In genomic region chr1:32334864-32335618, GRCh38 we compare ENCODE assay signal across 8 cellular contexts. TPM values are rescaled to one million over a fixed set of nuclear protein-coding genes. Genes with fewer than 3 reads are reported as not detected.
DNase-seq lines count a peak whose midpoint lies in the region; ATAC-seq, FAIRE-seq and TF ChIP-seq lines count a peak whose summit lies in the region.

No MANE protein-coding gene starts in this region.

- POLR2A ChIA-PET in activated B cell treated with CpG ODN at 0.5 μM for 24 hours (lab: Charles Lee) (interaction anchor here (0.5 to 5.8 kb wide), 27 partner anchors 10 to 599 kb away, joined by 3 to 151 read pairs (median 8); partner anchors contain the start of genes BSDC1, CCDC28B, EIF3I and FAM167B), HepG2 (lab: Yijun Ruan, JAX) (interaction anchor here (0.9 to 5.8 kb wide), 15 partner anchors 10 to 119 kb away, joined by 3 to 222 read pairs (median 7); partner anchors contain the start of genes FAM167B, HDAC1 and LCK)

- H3K4me1 Mint-ChIP-seq in activated B cell treated with CpG ODN at 0.5 μM for 24 hours: peaks cover 57% of the 10 kb centered on the region

- CTCF ChIA-PET in activated B cell treated with CpG ODN at 0.5 μM for 24 hours (lab: Charles Lee) (interaction anchor here (1.0 to 3.4 kb wide), 10 partner anchors 16 to 119 kb away, joined by 3 to 15 read pairs (median 8); partner anchors contain the start of gene BSDC1), HepG2 (lab: Yijun Ruan, JAX; ENCODE audit: low intra/inter-chr PET ratio, low total read pairs) (interaction anchor here (0.7 to 1.7 kb wide), 3 partner anchors 16 to 119 kb away, joined by 3 to 4 read pairs (median 4); no protein-coding TSS in a partner anchor)

- H3K36me3 Mint-ChIP-seq in activated B cell treated with CpG ODN at 0.5 μM for 24 hours (ENCODE audit: low read depth): peaks cover 42% of the 10 kb centered on the region

- ATAC-seq in activated B cell treated with CpG ODN at 0.5 μM for 24 hours (ENCODE audit: low read depth) (peak; percentile 30), HepG2 (peak; percentile 26), GM19452 (IDR thresholded peaks at IDR 0.05; ENCODE audit: unreplicated experiment) (no peak)

- H4K20me1 ChIP-seq in HepG2 (ENCODE audit: insufficient read depth, low read length): peaks cover 14% of the 10 kb centered on the region

- no peaks in the 10 kb centered on the region for H3K27me3 Mint-ChIP-seq in activated B cell treated with CpG ODN at 0.5 μM for 24 hours

- H2AFZ ChIP-seq in HepG2 (ENCODE audit: low read length): no peak overlapping the region

- peak overlapping the region; percentile 93 for H3K4me2 ChIP-seq in HepG2 (ENCODE audit: low read depth, low read length)

- TF ChIP-seq POLR2A in HepG2 (IDR thresholded peaks at IDR 0.05; ENCODE audit: insufficient read depth in 1 of 2, low read depth in 2 of 2, low read length in 2 of 2): 0 out of 4 replicates have a peak, but pooled peaks of 1 of the 2 experiments have one; percentile 33

- peak overlapping the region; percentile 68 for H3K27ac ChIP-seq in HepG2 (ENCODE audit: extremely low read length, insufficient read depth, low read length)

- no peak for FAIRE-seq in HepG2 (lab: Jason Lieb, UNC)

- H3K4me3 Mint-ChIP-seq in activated B cell treated with CpG ODN at 0.5 μM for 24 hours: peak overlapping the region; percentile 86

- DNase-seq in NCI-H2029 (lab: John Stamatoyannopoulos, UW) (peak; percentile 22), NCI-H2029 treated with DMSO at 0.1 percent for 48 hours (lab: John Stamatoyannopoulos, UW) (no peak), KBM-7 (peak; percentile 70), activated B cell treated with CpG ODN at 0.5 μM for 24 hours (peak; percentile 71), cerebellum (ENCODE audit: low spot score) (peak; percentile 53), HepG2 (ENCODE audit: low spot score) (no peak)
- DNase-seq in stimulated activated CD4-positive, alpha-beta T cell treated with anti-CD3 and anti-CD28 coated beads, TNF-alpha, amount 100 ng/mL, for 24 hours (ENCODE audit: low read depth in 3 of 3): peak; percentile 32 to 56 (median 33)

- H3K4me3 ChIP-seq in HepG2 (replicated peaks in 1 of 3; ENCODE audit: insufficient read depth in 1 of 3, low read depth in 2 of 3, low read length in 3 of 3): peak overlapping the region; percentile 70 to 95 (median 84)

- WGBS in HepG2 (ENCODE audit: low lambda C conversion rate): 3% methylated on average over 14 of the region's 56 CpGs

- H3K9me3 ChIP-seq in HepG2 (ENCODE audit: low read length): no peaks in the 10 kb centered on the region

- H3K27me3 ChIP-seq in HepG2 (ENCODE audit: control insufficient read depth in 1 of 2, insufficient read depth in 2 of 2, low read length in 2 of 2): peaks cover 0 to 4% of the 10 kb centered on the region in 2 experiments; a peak in 2 of 5 replicates

- TF ChIP-seq EP300 in HepG2 (IDR thresholded peaks at IDR 0.05; ENCODE audit: low read depth in 2 of 2, low read length in 2 of 2) (no peak), HepG2 (CRISPR knock-in tag; IDR thresholded peaks at IDR 0.05; ENCODE audit: borderline replicate concordance) (no peak)

- peak overlapping the region; percentile 87 for H3K27ac Mint-ChIP-seq in activated B cell treated with CpG ODN at 0.5 μM for 24 hours

- intact Hi-C loops in activated B cell treated with CpG ODN at 0.5 μM for 24 hours (cut with micrococcal nuclease): loop anchor here (1.0 to 10.0 kb wide), 8 partner anchors 13 to 400 kb away; partner anchors contain the start of genes FAM229A, HDAC1, PTP4A2 and TSSK3
- intact Hi-C loops in HepG2 (cut with micrococcal nuclease; ENCODE audit: unreplicated experiment): loop anchor here (10.0 kb wide), 1 partner anchor 60 kb away; the partner anchor contains the start of gene BSDC1

- H3K4me1 ChIP-seq in HepG2 (ENCODE audit: insufficient read depth, low read length): peaks cover 56% of the 10 kb centered on the region

- TSS peak; percentile 59 for BruUV-seq in HepG2 (replicated peaks; lab: Mats Ljungman, UMichigan)

- H3K79me2 ChIP-seq in HepG2 (ENCODE audit: insufficient read depth, low read length): peaks cover 14% of the 10 kb centered on the region

- in situ Hi-C loops in KBM-7 (cut with MboI; ENCODE audit: low pct_unique_long_range_greater_than_20kb, low sequenced_read_pairs): no loop called here
- in situ Hi-C loops in HepG2 (cut with HindIII; ENCODE audit: extremely low pct_ligation_motif_present, low pct_unique_long_range_greater_than_20kb): no loop called here

- H3K9me3 Mint-ChIP-seq in activated B cell treated with CpG ODN at 0.5 μM for 24 hours: no peaks in the 10 kb centered on the region

- TF ChIP-seq RAD21 in HepG2 (CRISPR knock-in tag; IDR thresholded peaks at IDR 0.05): peak; percentile 85

- H3K36me3 ChIP-seq in HepG2 (replicated peaks in 1 of 2; ENCODE audit: control insufficient read depth in 1 of 2, insufficient read depth in 2 of 2, low read length in 2 of 2): peaks cover 21 to 43% of the 10 kb centered on the region in 2 experiments

- peak overlapping the region; percentile 91 for H3K9ac ChIP-seq in HepG2 (ENCODE audit: insufficient read depth, low read depth, low read length)

- TF ChIP-seq CTCF in activated B cell treated with CpG ODN at 0.5 μM for 24 hours (IDR thresholded peaks at IDR 0.05) (no peak), HepG2 (CRISPR knock-in tag; IDR thresholded peaks at IDR 0.05) (peak; percentile 80)

RNA-seq across cellular contexts. Expression of gene MARCKSL1, which starts 1.0 kb away (rescaled TPM):
- total RNA-seq in activated B cell treated with CpG ODN at 0.5 μM for 24 hours (132 TPM in 2 replicates), cerebellum (164 TPM), HepG2 (2016; rRNA removed; fragmentation: Illumina TruSeq; extraction: Trizol) (81.9 and 85.1 TPM in 2 replicates)
- 39.3 and 48.2 TPM in 2 replicates for total RNA-seq in HepG2 (2016; cell fraction: cytosol; rRNA removed; fragmentation: Illumina TruSeq; extraction: Trizol; ENCODE audit: low read depth)
- 79.9 and 80.4 TPM in 2 replicates for total RNA-seq in HepG2 (2016; cell fraction: insoluble cytoplasmic fraction; rRNA removed; fragmentation: Illumina TruSeq; extraction: Trizol)
- 99.4 and 121 TPM in 2 replicates for total RNA-seq in HepG2 (2016; cell fraction: membrane; rRNA removed; fragmentation: Illumina TruSeq; extraction: Trizol)
- total RNA-seq in HepG2 (2016; cell fraction: nucleus; rRNA removed; fragmentation: Illumina TruSeq; extraction: Trizol): 41.2 and 48.0 TPM in 2 replicates
- 134 and 155 TPM in 2 replicates for polyA plus RNA-seq in HepG2 (2011; rRNA removed)
- 175 and 198 TPM in 2 replicates for polyA plus RNA-seq in HepG2 (2011; cell fraction: cytosol; rRNA removed)
- polyA plus RNA-seq in HepG2 (2011; cell fraction: nucleus; rRNA removed): 42.9 and 54.2 TPM in 2 replicates
- polyA plus RNA-seq in HepG2 (2012): 93.4 and 110 TPM in 2 replicates
- polyA plus RNA-seq in HepG2 (2016; cell fraction: cytosol; fragmentation: Illumina TruSeq; extraction: Trizol; ENCODE audit: low read depth): 130 and 155 TPM in 2 replicates
- polyA plus RNA-seq in HepG2 (2016; cell fraction: insoluble cytoplasmic fraction; fragmentation: Illumina TruSeq; extraction: Trizol; ENCODE audit: low read depth): 249 and 301 TPM in 2 replicates
- 253 and 267 TPM in 2 replicates for polyA plus RNA-seq in HepG2 (2016; cell fraction: membrane; fragmentation: Illumina TruSeq; extraction: Trizol; ENCODE audit: low read depth)
- 142 and 146 TPM in 2 replicates for polyA plus RNA-seq in HepG2 (2016; cell fraction: nucleus; fragmentation: Illumina TruSeq; extraction: Trizol; ENCODE audit: insufficient read depth, low read depth)
- polyA minus RNA-seq in HepG2 (2011; rRNA and poly(A)+ RNA removed; ENCODE audit: low replicate concordance): 31.7 and 183 TPM in 2 replicates
- 56.3 and 59.3 TPM in 2 replicates for polyA minus RNA-seq in HepG2 (2011; cell fraction: cytosol; rRNA and poly(A)+ RNA removed)
- 34.6 and 44.4 TPM in 2 replicates for polyA minus RNA-seq in HepG2 (2011; cell fraction: nucleus; rRNA and poly(A)+ RNA removed)

RNA-seq across cellular contexts. Expression of gene FAM229A, which starts 27.2 kb away (rescaled TPM):
- total RNA-seq in activated B cell treated with CpG ODN at 0.5 μM for 24 hours (7.6 and 11.7 TPM in 2 replicates), cerebellum (3.2 TPM), HepG2 (2016; rRNA removed; fragmentation: Illumina TruSeq; extraction: Trizol) (0.31 and 3.2 TPM in 2 replicates)
- 0.71 TPM in 1 of 2 replicates, not detected in the other for total RNA-seq in HepG2 (2016; cell fraction: cytosol; rRNA removed; fragmentation: Illumina TruSeq; extraction: Trizol; ENCODE audit: low read depth)
- total RNA-seq in HepG2 (2016; cell fraction: insoluble cytoplasmic fraction; rRNA removed; fragmentation: Illumina TruSeq; extraction: Trizol): 0.46 and 3.1 TPM in 2 replicates
- 0.12 and 0.65 TPM in 2 replicates for total RNA-seq in HepG2 (2016; cell fraction: membrane; rRNA removed; fragmentation: Illumina TruSeq; extraction: Trizol)
- 3.2 and 5.0 TPM in 2 replicates for total RNA-seq in HepG2 (2016; cell fraction: nucleus; rRNA removed; fragmentation: Illumina TruSeq; extraction: Trizol)
- 17.6 and 21.8 TPM in 2 replicates for polyA plus RNA-seq in HepG2 (2011; rRNA removed)
- 2.4 and 5.1 TPM in 2 replicates for polyA plus RNA-seq in HepG2 (2011; cell fraction: cytosol; rRNA removed)
- polyA plus RNA-seq in HepG2 (2011; cell fraction: nucleus; rRNA removed): 142 and 179 TPM in 2 replicates
- polyA plus RNA-seq in HepG2 (2012): 7.7 and 16.0 TPM in 2 replicates
- 0.22 and 0.24 TPM in 2 replicates for polyA plus RNA-seq in HepG2 (2016; cell fraction: cytosol; fragmentation: Illumina TruSeq; extraction: Trizol; ENCODE audit: low read depth)
- polyA plus RNA-seq in HepG2 (2016; cell fraction: insoluble cytoplasmic fraction; fragmentation: Illumina TruSeq; extraction: Trizol; ENCODE audit: low read depth): 0.81 and 0.98 TPM in 2 replicates
- 0.13 and 0.55 TPM in 2 replicates for polyA plus RNA-seq in HepG2 (2016; cell fraction: membrane; fragmentation: Illumina TruSeq; extraction: Trizol; ENCODE audit: low read depth)
- 26.3 and 28.4 TPM in 2 replicates for polyA plus RNA-seq in HepG2 (2016; cell fraction: nucleus; fragmentation: Illumina TruSeq; extraction: Trizol; ENCODE audit: insufficient read depth, low read depth)
- 6.1 and 8.3 TPM in 2 replicates for polyA minus RNA-seq in HepG2 (2011; rRNA and poly(A)+ RNA removed; ENCODE audit: low replicate concordance)
- polyA minus RNA-seq in HepG2 (2011; cell fraction: cytosol; rRNA and poly(A)+ RNA removed): 1.3 and 1.8 TPM in 2 replicates
- polyA minus RNA-seq in HepG2 (2011; cell fraction: nucleus; rRNA and poly(A)+ RNA removed): 16.6 and 17.9 TPM in 2 replicates

RNA-seq across cellular contexts. Expression of gene TSSK3, which starts 27.3 kb away (rescaled TPM):
- total RNA-seq in activated B cell treated with CpG ODN at 0.5 μM for 24 hours: 3.5 and 6.1 TPM in 2 replicates
- total RNA-seq in cerebellum: 1.8 TPM
- 0.62 and 1.0 TPM in 2 replicates for total RNA-seq in HepG2 (2016; rRNA removed; fragmentation: Illumina TruSeq; extraction: Trizol)
- not detected in 2 replicates for total RNA-seq in HepG2 (2016; cell fraction: cytosol; rRNA removed; fragmentation: Illumina TruSeq; extraction: Trizol; ENCODE audit: low read depth)
- total RNA-seq in HepG2 (2016; cell fraction: insoluble cytoplasmic fraction; rRNA removed; fragmentation: Illumina TruSeq; extraction: Trizol): 2.0 TPM in 1 of 2 replicates, not detected in the other
- total RNA-seq in HepG2 (2016; cell fraction: membrane; rRNA removed; fragmentation: Illumina TruSeq; extraction: Trizol): 0.53 TPM in 1 of 2 replicates, not detected in the other
- total RNA-seq in HepG2 (2016; cell fraction: nucleus; rRNA removed; fragmentation: Illumina TruSeq; extraction: Trizol): 0.85 and 3.2 TPM in 2 replicates
- polyA plus RNA-seq in HepG2 (2011; rRNA removed): 1.1 and 2.0 TPM in 2 replicates
- polyA plus RNA-seq in HepG2 (2011; cell fraction: cytosol; rRNA removed): 0.31 and 0.35 TPM in 2 replicates
- polyA plus RNA-seq in HepG2 (2011; cell fraction: nucleus; rRNA removed): 5.2 and 6.5 TPM in 2 replicates
- 5.4 and 6.5 TPM in 2 replicates for polyA plus RNA-seq in HepG2 (2012)
- not detected in 2 replicates for polyA plus RNA-seq in HepG2 (2016; cell fraction: cytosol; fragmentation: Illumina TruSeq; extraction: Trizol; ENCODE audit: low read depth)
- polyA plus RNA-seq in HepG2 (2016; cell fraction: insoluble cytoplasmic fraction; fragmentation: Illumina TruSeq; extraction: Trizol; ENCODE audit: low read depth): 0.23 TPM in 1 of 2 replicates, not detected in the other
- polyA plus RNA-seq in HepG2 (2016; cell fraction: membrane; fragmentation: Illumina TruSeq; extraction: Trizol; ENCODE audit: low read depth): 0.43 TPM in 1 of 2 replicates, not detected in the other
- 3.9 TPM in 2 replicates for polyA plus RNA-seq in HepG2 (2016; cell fraction: nucleus; fragmentation: Illumina TruSeq; extraction: Trizol; ENCODE audit: insufficient read depth, low read depth)
- polyA minus RNA-seq in HepG2 (2011; rRNA and poly(A)+ RNA removed; ENCODE audit: low replicate concordance): 1.1 and 2.7 TPM in 2 replicates
- not detected in 2 replicates for polyA minus RNA-seq in HepG2 (2011; cell fraction: cytosol; rRNA and poly(A)+ RNA removed)
- polyA minus RNA-seq in HepG2 (2011; cell fraction: nucleus; rRNA and poly(A)+ RNA removed): 2.3 and 3.6 TPM in 2 replicates

RNA-seq across cellular contexts. Expression of gene HDAC1, which starts 43.2 kb away (rescaled TPM):
- total RNA-seq in activated B cell treated with CpG ODN at 0.5 μM for 24 hours (204 and 212 TPM in 2 replicates), cerebellum (21.2 TPM), HepG2 (2016; rRNA removed; fragmentation: Illumina TruSeq; extraction: Trizol) (93.5 and 109 TPM in 2 replicates)
- 18.6 and 19.6 TPM in 2 replicates for total RNA-seq in HepG2 (2016; cell fraction: cytosol; rRNA removed; fragmentation: Illumina TruSeq; extraction: Trizol; ENCODE audit: low read depth)
- 97.8 and 111 TPM in 2 replicates for total RNA-seq in HepG2 (2016; cell fraction: insoluble cytoplasmic fraction; rRNA removed; fragmentation: Illumina TruSeq; extraction: Trizol)
- total RNA-seq in HepG2 (2016; cell fraction: membrane; rRNA removed; fragmentation: Illumina TruSeq; extraction: Trizol): 26.5 and 28.5 TPM in 2 replicates
- total RNA-seq in HepG2 (2016; cell fraction: nucleus; rRNA removed; fragmentation: Illumina TruSeq; extraction: Trizol): 69.7 and 73.3 TPM in 2 replicates
- 189 and 190 TPM in 2 replicates for polyA plus RNA-seq in HepG2 (2011; rRNA removed)
- 126 and 169 TPM in 2 replicates for polyA plus RNA-seq in HepG2 (2011; cell fraction: cytosol; rRNA removed)
- 278 and 321 TPM in 2 replicates for polyA plus RNA-seq in HepG2 (2011; cell fraction: nucleus; rRNA removed)
- 146 and 207 TPM in 2 replicates for polyA plus RNA-seq in HepG2 (2012)
- polyA plus RNA-seq in HepG2 (2016; cell fraction: cytosol; fragmentation: Illumina TruSeq; extraction: Trizol; ENCODE audit: low read depth): 9.8 and 9.9 TPM in 2 replicates
- 105 and 112 TPM in 2 replicates for polyA plus RNA-seq in HepG2 (2016; cell fraction: insoluble cytoplasmic fraction; fragmentation: Illumina TruSeq; extraction: Trizol; ENCODE audit: low read depth)
- 15.6 and 18.2 TPM in 2 replicates for polyA plus RNA-seq in HepG2 (2016; cell fraction: membrane; fragmentation: Illumina TruSeq; extraction: Trizol; ENCODE audit: low read depth)
- polyA plus RNA-seq in HepG2 (2016; cell fraction: nucleus; fragmentation: Illumina TruSeq; extraction: Trizol; ENCODE audit: insufficient read depth, low read depth): 128 and 133 TPM in 2 replicates
- 165 and 166 TPM in 2 replicates for polyA minus RNA-seq in HepG2 (2011; rRNA and poly(A)+ RNA removed; ENCODE audit: low replicate concordance)
- polyA minus RNA-seq in HepG2 (2011; cell fraction: cytosol; rRNA and poly(A)+ RNA removed): 54.2 and 56.9 TPM in 2 replicates
- polyA minus RNA-seq in HepG2 (2011; cell fraction: nucleus; rRNA and poly(A)+ RNA removed): 145 and 189 TPM in 2 replicates

RNA-seq across cellular contexts. Expression of gene BSDC1, which starts 59.2 kb away (rescaled TPM):
- 51.8 and 72.2 TPM in 2 replicates for total RNA-seq in activated B cell treated with CpG ODN at 0.5 μM for 24 hours
- 58.3 TPM for total RNA-seq in cerebellum
- 33.2 and 40.3 TPM in 2 replicates for total RNA-seq in HepG2 (2016; rRNA removed; fragmentation: Illumina TruSeq; extraction: Trizol)
- total RNA-seq in HepG2 (2016; cell fraction: cytosol; rRNA removed; fragmentation: Illumina TruSeq; extraction: Trizol; ENCODE audit: low read depth): 10.7 and 10.9 TPM in 2 replicates
- 35.8 and 41.1 TPM in 2 replicates for total RNA-seq in HepG2 (2016; cell fraction: insoluble cytoplasmic fraction; rRNA removed; fragmentation: Illumina TruSeq; extraction: Trizol)
- 15.7 and 16.3 TPM in 2 replicates for total RNA-seq in HepG2 (2016; cell fraction: membrane; rRNA removed; fragmentation: Illumina TruSeq; extraction: Trizol)
- 35.4 and 45.5 TPM in 2 replicates for total RNA-seq in HepG2 (2016; cell fraction: nucleus; rRNA removed; fragmentation: Illumina TruSeq; extraction: Trizol)
- 64.2 and 81.8 TPM in 2 replicates for polyA plus RNA-seq in HepG2 (2011; rRNA removed)
- 39.7 and 41.1 TPM in 2 replicates for polyA plus RNA-seq in HepG2 (2011; cell fraction: cytosol; rRNA removed)
- polyA plus RNA-seq in HepG2 (2011; cell fraction: nucleus; rRNA removed): 145 and 160 TPM in 2 replicates
- polyA plus RNA-seq in HepG2 (2012): 41.1 and 50.3 TPM in 2 replicates
- 2.1 and 2.8 TPM in 2 replicates for polyA plus RNA-seq in HepG2 (2016; cell fraction: cytosol; fragmentation: Illumina TruSeq; extraction: Trizol; ENCODE audit: low read depth)
- 28.1 and 29.2 TPM in 2 replicates for polyA plus RNA-seq in HepG2 (2016; cell fraction: insoluble cytoplasmic fraction; fragmentation: Illumina TruSeq; extraction: Trizol; ENCODE audit: low read depth)
- 5.8 and 6.2 TPM in 2 replicates for polyA plus RNA-seq in HepG2 (2016; cell fraction: membrane; fragmentation: Illumina TruSeq; extraction: Trizol; ENCODE audit: low read depth)
- polyA plus RNA-seq in HepG2 (2016; cell fraction: nucleus; fragmentation: Illumina TruSeq; extraction: Trizol; ENCODE audit: insufficient read depth, low read depth): 54.5 and 62.2 TPM in 2 replicates
- polyA minus RNA-seq in HepG2 (2011; rRNA and poly(A)+ RNA removed; ENCODE audit: low replicate concordance): 42.3 and 46.5 TPM in 2 replicates
- 22.8 and 24.4 TPM in 2 replicates for polyA minus RNA-seq in HepG2 (2011; cell fraction: cytosol; rRNA and poly(A)+ RNA removed)
- polyA minus RNA-seq in HepG2 (2011; cell fraction: nucleus; rRNA and poly(A)+ RNA removed): 68.5 and 83.3 TPM in 2 replicates

Comparison
In these comparisons a context has a peak if more than half of its experiments do, and no peak if none do; other contexts are left out.
1. DNase-seq: peak in NCI-H2029 (single experiment), KBM-7 (single experiment), activated B cell treated with CpG ODN at 0.5 μM for 24 hours (single experiment), cerebellum (single experiment) and stimulated activated CD4-positive, alpha-beta T cell treated with anti-CD3 and anti-CD28 coated beads, TNF-alpha, amount 100 ng/mL, for 24 hours (3 of 3); none in NCI-H2029 treated with DMSO at 0.1 percent for 48 hours (single experiment) and HepG2 (single experiment).